In genomic region chr20:50269111-50270033, GRCh38 we compare ENCODE assay signal across 1 cellular context.
TF ChIP-seq lines count a peak whose summit lies in the region.

No MANE protein-coding gene starts in this region.

TF ChIP-seq in HepG2, 621 proteins besides CTCF, POLR2A, EP300 and RAD21 (continued from another document and continues in another):
- TF ChIP-seq, protein P1, sequence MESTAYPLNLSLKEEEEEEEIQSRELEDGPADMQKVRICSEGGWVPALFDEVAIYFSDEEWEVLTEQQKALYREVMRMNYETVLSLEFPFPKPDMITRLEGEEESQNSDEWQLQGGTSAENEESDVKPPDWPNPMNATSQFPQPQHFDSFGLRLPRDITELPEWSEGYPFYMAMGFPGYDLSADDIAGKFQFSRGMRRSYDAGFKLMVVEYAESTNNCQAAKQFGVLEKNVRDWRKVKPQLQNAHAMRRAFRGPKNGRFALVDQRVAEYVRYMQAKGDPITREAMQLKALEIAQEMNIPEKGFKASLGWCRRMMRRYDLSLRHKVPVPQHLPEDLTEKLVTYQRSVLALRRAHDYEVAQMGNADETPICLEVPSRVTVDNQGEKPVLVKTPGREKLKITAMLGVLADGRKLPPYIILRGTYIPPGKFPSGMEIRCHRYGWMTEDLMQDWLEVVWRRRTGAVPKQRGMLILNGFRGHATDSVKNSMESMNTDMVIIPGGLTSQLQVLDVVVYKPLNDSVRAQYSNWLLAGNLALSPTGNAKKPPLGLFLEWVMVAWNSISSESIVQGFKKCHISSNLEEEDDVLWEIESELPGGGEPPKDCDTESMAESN (CRISPR knock-in tag; conservative IDR thresholded peaks at IDR 0.05) = peak; percentile 23; the same call in 1 of the 2 replicates
- TF ChIP-seq ZNF710 (CRISPR knock-in tag; IDR thresholded peaks at IDR 0.05; ENCODE audit: borderline replicate concordance) = 0 out of 2 replicates have a peak, but pooled peaks have one; percentile 38
- TF ChIP-seq PHF5A (CRISPR knock-in tag; IDR thresholded peaks at IDR 0.05; ENCODE audit: low read depth, unreplicated experiment) = no peak
- TF ChIP-seq, protein P2, sequence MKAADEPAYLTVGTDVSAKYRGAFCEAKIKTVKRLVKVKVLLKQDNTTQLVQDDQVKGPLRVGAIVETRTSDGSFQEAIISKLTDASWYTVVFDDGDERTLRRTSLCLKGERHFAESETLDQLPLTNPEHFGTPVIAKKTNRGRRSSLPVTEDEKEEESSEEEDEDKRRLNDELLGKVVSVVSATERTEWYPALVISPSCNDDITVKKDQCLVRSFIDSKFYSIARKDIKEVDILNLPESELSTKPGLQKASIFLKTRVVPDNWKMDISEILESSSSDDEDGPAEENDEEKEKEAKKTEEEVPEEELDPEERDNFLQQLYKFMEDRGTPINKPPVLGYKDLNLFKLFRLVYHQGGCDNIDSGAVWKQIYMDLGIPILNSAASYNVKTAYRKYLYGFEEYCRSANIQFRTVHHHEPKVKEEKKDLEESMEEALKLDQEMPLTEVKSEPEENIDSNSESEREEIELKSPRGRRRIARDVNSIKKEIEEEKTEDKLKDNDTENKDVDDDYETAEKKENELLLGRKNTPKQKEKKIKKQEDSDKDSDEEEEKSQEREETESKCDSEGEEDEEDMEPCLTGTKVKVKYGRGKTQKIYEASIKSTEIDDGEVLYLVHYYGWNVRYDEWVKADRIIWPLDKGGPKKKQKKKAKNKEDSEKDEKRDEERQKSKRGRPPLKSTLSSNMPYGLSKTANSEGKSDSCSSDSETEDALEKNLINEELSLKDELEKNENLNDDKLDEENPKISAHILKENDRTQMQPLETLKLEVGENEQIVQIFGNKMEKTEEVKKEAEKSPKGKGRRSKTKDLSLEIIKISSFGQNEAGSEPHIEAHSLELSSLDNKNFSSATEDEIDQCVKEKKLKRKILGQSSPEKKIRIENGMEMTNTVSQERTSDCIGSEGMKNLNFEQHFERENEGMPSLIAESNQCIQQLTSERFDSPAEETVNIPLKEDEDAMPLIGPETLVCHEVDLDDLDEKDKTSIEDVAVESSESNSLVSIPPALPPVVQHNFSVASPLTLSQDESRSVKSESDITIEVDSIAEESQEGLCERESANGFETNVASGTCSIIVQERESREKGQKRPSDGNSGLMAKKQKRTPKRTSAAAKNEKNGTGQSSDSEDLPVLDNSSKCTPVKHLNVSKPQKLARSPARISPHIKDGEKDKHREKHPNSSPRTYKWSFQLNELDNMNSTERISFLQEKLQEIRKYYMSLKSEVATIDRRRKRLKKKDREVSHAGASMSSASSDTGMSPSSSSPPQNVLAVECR (CRISPR knock-in tag; IDR thresholded peaks at IDR 0.05; ENCODE audit: borderline replicate concordance) = peak; percentile 48; the same call in 1 of the 2 replicates
- 0 out of 2 replicates have a peak, but pooled peaks have one; percentile 6 for TF ChIP-seq CHD4 (IDR thresholded peaks at IDR 0.05; ENCODE audit: borderline replicate concordance, low read length)
- TF ChIP-seq ZNF737 (CRISPR knock-in tag; IDR thresholded peaks at IDR 0.05; ENCODE audit: borderline replicate concordance) = 0 out of 2 replicates have a peak, but pooled peaks have one; percentile 34
- no peak for TF ChIP-seq ZFX (CRISPR knock-in tag; IDR thresholded peaks at IDR 0.05; ENCODE audit: low read depth)
- TF ChIP-seq ZSCAN25 (CRISPR knock-in tag; IDR thresholded peaks at IDR 0.05) = peak; percentile 99
- TF ChIP-seq ZNF720 (CRISPR knock-in tag; IDR thresholded peaks at IDR 0.05) = 0 out of 2 replicates have a peak, but pooled peaks have one; percentile 31
- TF ChIP-seq FUBP1 (CRISPR knock-in tag; IDR thresholded peaks at IDR 0.05; ENCODE audit: borderline replicate concordance) = no peak
- TF ChIP-seq, protein P3, sequence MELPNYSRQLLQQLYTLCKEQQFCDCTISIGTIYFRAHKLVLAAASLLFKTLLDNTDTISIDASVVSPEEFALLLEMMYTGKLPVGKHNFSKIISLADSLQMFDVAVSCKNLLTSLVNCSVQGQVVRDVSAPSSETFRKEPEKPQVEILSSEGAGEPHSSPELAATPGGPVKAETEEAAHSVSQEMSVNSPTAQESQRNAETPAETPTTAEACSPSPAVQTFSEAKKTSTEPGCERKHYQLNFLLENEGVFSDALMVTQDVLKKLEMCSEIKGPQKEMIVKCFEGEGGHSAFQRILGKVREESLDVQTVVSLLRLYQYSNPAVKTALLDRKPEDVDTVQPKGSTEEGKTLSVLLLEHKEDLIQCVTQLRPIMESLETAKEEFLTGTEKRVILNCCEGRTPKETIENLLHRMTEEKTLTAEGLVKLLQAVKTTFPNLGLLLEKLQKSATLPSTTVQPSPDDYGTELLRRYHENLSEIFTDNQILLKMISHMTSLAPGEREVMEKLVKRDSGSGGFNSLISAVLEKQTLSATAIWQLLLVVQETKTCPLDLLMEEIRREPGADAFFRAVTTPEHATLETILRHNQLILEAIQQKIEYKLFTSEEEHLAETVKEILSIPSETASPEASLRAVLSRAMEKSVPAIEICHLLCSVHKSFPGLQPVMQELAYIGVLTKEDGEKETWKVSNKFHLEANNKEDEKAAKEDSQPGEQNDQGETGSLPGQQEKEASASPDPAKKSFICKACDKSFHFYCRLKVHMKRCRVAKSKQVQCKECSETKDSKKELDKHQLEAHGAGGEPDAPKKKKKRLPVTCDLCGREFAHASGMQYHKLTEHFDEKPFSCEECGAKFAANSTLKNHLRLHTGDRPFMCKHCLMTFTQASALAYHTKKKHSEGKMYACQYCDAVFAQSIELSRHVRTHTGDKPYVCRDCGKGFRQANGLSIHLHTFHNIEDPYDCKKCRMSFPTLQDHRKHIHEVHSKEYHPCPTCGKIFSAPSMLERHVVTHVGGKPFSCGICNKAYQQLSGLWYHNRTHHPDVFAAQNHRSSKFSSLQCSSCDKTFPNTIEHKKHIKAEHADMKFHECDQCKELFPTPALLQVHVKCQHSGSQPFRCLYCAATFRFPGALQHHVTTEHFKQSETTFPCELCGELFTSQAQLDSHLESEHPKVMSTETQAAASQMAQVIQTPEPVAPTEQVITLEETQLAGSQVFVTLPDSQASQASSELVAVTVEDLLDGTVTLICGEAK (IDR thresholded peaks at IDR 0.05) = no peak
- TF ChIP-seq, protein P3 (CRISPR knock-in tag; IDR thresholded peaks at IDR 0.05) = 0 out of 2 replicates have a peak, but pooled peaks have one; percentile 27
- TF ChIP-seq HOXA5 (CRISPR knock-in tag; IDR thresholded peaks at IDR 0.05) = peak; percentile 47; the same call in 1 of the 2 replicates
- TF ChIP-seq SOX5 (CRISPR knock-in tag; IDR thresholded peaks at IDR 0.05; ENCODE audit: borderline replicate concordance) = 0 out of 2 replicates have a peak, but pooled peaks have one; percentile 1
- no peak for TF ChIP-seq KLF12 (CRISPR knock-in tag; IDR thresholded peaks at IDR 0.05; ENCODE audit: borderline replicate concordance)
- peak; percentile 68; the same call in 1 of the 2 replicates for TF ChIP-seq ZBTB7A (CRISPR knock-in tag; IDR thresholded peaks at IDR 0.05)
- no peak for TF ChIP-seq GPN1 (CRISPR knock-in tag; IDR thresholded peaks at IDR 0.05; ENCODE audit: borderline replicate concordance)
- TF ChIP-seq ZNF225 (CRISPR knock-in tag; IDR thresholded peaks at IDR 0.05) = peak; percentile 60; the same call in 1 of the 2 replicates
- peak; percentile 67; the same call in 1 of the 2 replicates for TF ChIP-seq ZNF350 (CRISPR knock-in tag; IDR thresholded peaks at IDR 0.05; ENCODE audit: borderline replicate concordance, low read depth)
- peak; percentile 84; the same call in 1 of the 2 replicates for TF ChIP-seq FOXC1 (CRISPR knock-in tag; IDR thresholded peaks at IDR 0.05; ENCODE audit: borderline replicate concordance)
- TF ChIP-seq DPF2 (CRISPR knock-in tag; IDR thresholded peaks at IDR 0.05; ENCODE audit: borderline replicate concordance, low read depth) = no peak
- TF ChIP-seq ZNF292 (CRISPR knock-in tag; IDR thresholded peaks at IDR 0.05; ENCODE audit: borderline replicate concordance, low read depth) = 0 out of 2 replicates have a peak, but pooled peaks have one; percentile 64
- TF ChIP-seq UBTF (CRISPR knock-in tag; IDR thresholded peaks at IDR 0.05) = peak; percentile 57
- 0 out of 2 replicates have a peak, but pooled peaks have one; percentile 32 for TF ChIP-seq ETV6 (CRISPR knock-in tag; conservative IDR thresholded peaks at IDR 0.05)
- peak; percentile 50; the same call in 1 of the 2 replicates for TF ChIP-seq TFAP4 (IDR thresholded peaks at IDR 0.05; ENCODE audit: borderline replicate concordance, low read depth)
- TF ChIP-seq ETV5 (CRISPR knock-in tag; IDR thresholded peaks at IDR 0.05; ENCODE audit: borderline replicate concordance) = no peak
- no peak for TF ChIP-seq CAMTA2 (CRISPR knock-in tag; IDR thresholded peaks at IDR 0.05; ENCODE audit: borderline replicate concordance)
